Comparison of ENCODE assay signal across 20 cellular contexts in the genomic region with DNA sequence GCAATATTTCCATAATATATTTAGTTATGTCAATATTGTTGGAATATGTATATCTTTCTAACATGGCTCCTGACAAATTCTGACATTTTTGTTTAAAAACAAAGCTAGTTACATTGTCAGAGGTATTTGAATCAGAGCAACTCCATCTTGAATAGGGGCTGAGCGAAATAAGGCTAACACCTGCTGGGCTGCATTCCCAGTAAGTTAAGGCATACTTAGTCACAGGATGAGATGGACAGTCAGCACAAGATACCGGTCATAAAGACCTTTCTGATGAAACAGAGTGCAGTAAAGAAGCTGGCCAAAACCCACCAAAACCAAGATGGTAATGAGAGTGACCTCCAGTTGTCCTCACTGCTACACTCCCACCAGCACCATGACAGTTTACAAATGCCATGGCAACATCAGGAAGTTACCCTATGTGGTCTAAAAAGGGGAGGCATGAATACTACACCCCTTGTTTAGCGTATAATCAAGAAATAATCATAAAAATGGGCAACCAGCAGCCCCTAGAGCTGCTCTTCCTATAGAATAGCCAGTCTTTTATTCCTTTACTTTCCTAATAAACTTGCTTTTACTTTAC.
"Had no signal": no experiment of that assay in that cellular context is flagged by ENCODE, and none has a peak within 500 bp of the region (broad histone marks: within the 10 kb centered on the region; RNA-seq: fewer than 3 reads in every experiment).

No MANE protein-coding gene starts in this region.

- ATAC-seq: activated T-cell treated with anti-CD3 and anti-CD28 coated beads, Interleukin-2, amount 50 U/mL, for 72 hours; left cardiac atrium; stimulated activated naive B cell treated with anti-CD40 and anti-IgM and Interleukin-4, amounts not matched to agents 10 μg/mL and 1 μg/mL and 100 μg/mL, for 72 hours; upper lobe of right lung had no signal

- H3K4me3 ChIP-seq: cardiac muscle cell, smooth muscle cell, testis, upper lobe of right lung had no signal

- H3K27ac ChIP-seq: cardiac muscle cell, testis, upper lobe of right lung had no signal

- H3K36me3 Mint-ChIP-seq: activated CD4-positive, alpha-beta memory T cell treated with anti-CD3 and anti-CD28 coated beads for 36 hours; activated naive CD8-positive, alpha-beta T cell treated with anti-CD3 and anti-CD28 coated beads, Interleukin-2, amount 10 ng/mL, durations not matched to agents 7 days and 5 days; stimulated activated naive B cell treated with anti-CD40 and anti-IgM and Interleukin-4, amounts not matched to agents 10 μg/mL and 1 μg/mL and 100 μg/mL, for 72 hours had no signal

- H3K9me3 ChIP-seq: testis, upper lobe of right lung had no signal

- DNase-seq: activated B cell treated with CpG ODN at 0.5 μM for 24 hours; activated CD4-positive, alpha-beta memory T cell treated with anti-CD3 and anti-CD28 coated beads for 36 hours; activated CD4-positive, alpha-beta T cell treated with anti-CD3 and anti-CD28 coated beads for 4 hours; activated effector memory CD4-positive, alpha-beta T cell treated with Interleukin-2 at 50 U/mL for 16 hours; activated naive CD4-positive, alpha-beta T cell treated with anti-CD3 and anti-CD28 coated beads for 36 hours; activated naive CD8-positive, alpha-beta T cell treated with anti-CD3 and anti-CD28 coated beads, Interleukin-2, amount 10 ng/mL, durations not matched to agents 7 days and 5 days; activated T-cell treated with anti-CD3 and anti-CD28 coated beads, Interleukin-2, amount 50 U/mL, for 72 hours; amniotic stem cell; glutamatergic neuron; hippocampal formation; islet precursor cell; left cardiac atrium; nephron progenitor cell; stimulated activated CD4-positive, alpha-beta T cell treated with anti-CD3 and anti-CD28 coated beads, Interleukin-15, amount 100 ng/mL, for 24 hours; stimulated activated naive B cell treated with anti-CD40 and anti-IgM and Interleukin-4, amounts not matched to agents 10 μg/mL and 1 μg/mL and 100 μg/mL, for 72 hours; T-helper 9 cell; testis; upper lobe of right lung had no signal

- H3K4me3 Mint-ChIP-seq: activated B cell treated with CpG ODN at 0.5 μM for 24 hours; activated CD4-positive, alpha-beta memory T cell treated with anti-CD3 and anti-CD28 coated beads for 36 hours; activated naive CD4-positive, alpha-beta T cell treated with anti-CD3 and anti-CD28 coated beads for 36 hours; activated naive CD8-positive, alpha-beta T cell treated with anti-CD3 and anti-CD28 coated beads, Interleukin-2, amount 10 ng/mL, durations not matched to agents 7 days and 5 days; activated T-cell treated with anti-CD3 and anti-CD28 coated beads, Interleukin-2, amount 50 U/mL, for 72 hours; nephron progenitor cell; stimulated activated naive B cell treated with anti-CD40 and anti-IgM and Interleukin-4, amounts not matched to agents 10 μg/mL and 1 μg/mL and 100 μg/mL, for 72 hours had no signal

- H3K4me1 ChIP-seq: testis, upper lobe of right lung had no signal

- H3K4me2 ChIP-seq: smooth muscle cell had no signal

- H3K4me1 Mint-ChIP-seq: activated B cell treated with CpG ODN at 0.5 μM for 24 hours; activated naive CD8-positive, alpha-beta T cell treated with anti-CD3 and anti-CD28 coated beads, Interleukin-2, amount 10 ng/mL, durations not matched to agents 7 days and 5 days; stimulated activated naive B cell treated with anti-CD40 and anti-IgM and Interleukin-4, amounts not matched to agents 10 μg/mL and 1 μg/mL and 100 μg/mL, for 72 hours had no signal

- H3K27ac Mint-ChIP-seq: activated B cell treated with CpG ODN at 0.5 μM for 24 hours; activated CD4-positive, alpha-beta memory T cell treated with anti-CD3 and anti-CD28 coated beads for 36 hours; activated naive CD8-positive, alpha-beta T cell treated with anti-CD3 and anti-CD28 coated beads, Interleukin-2, amount 10 ng/mL, durations not matched to agents 7 days and 5 days; activated T-cell treated with anti-CD3 and anti-CD28 coated beads, Interleukin-2, amount 50 U/mL, for 72 hours; nephron progenitor cell; stimulated activated naive B cell treated with anti-CD40 and anti-IgM and Interleukin-4, amounts not matched to agents 10 μg/mL and 1 μg/mL and 100 μg/mL, for 72 hours had no signal

- H3K9me3 Mint-ChIP-seq: activated naive CD8-positive, alpha-beta T cell treated with anti-CD3 and anti-CD28 coated beads, Interleukin-2, amount 10 ng/mL, durations not matched to agents 7 days and 5 days had no signal

- H3K36me3 ChIP-seq: cardiac muscle cell, upper lobe of right lung had no signal

- H3K27me3 ChIP-seq: cardiac muscle cell, testis, upper lobe of right lung had no signal
